1 cellular context compared by ENCODE assay signal in genomic region chr7:122482212-122482611, GRCh38.
TF ChIP-seq lines count a peak whose summit lies in the region.

No MANE protein-coding gene starts in this region.

TF ChIP-seq in HepG2, 621 proteins besides CTCF, POLR2A, EP300 and RAD21 (continued from another document):
- TF ChIP-seq, protein P1, sequence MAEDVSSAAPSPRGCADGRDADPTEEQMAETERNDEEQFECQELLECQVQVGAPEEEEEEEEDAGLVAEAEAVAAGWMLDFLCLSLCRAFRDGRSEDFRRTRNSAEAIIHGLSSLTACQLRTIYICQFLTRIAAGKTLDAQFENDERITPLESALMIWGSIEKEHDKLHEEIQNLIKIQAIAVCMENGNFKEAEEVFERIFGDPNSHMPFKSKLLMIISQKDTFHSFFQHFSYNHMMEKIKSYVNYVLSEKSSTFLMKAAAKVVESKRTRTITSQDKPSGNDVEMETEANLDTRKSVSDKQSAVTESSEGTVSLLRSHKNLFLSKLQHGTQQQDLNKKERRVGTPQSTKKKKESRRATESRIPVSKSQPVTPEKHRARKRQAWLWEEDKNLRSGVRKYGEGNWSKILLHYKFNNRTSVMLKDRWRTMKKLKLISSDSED (CRISPR knock-in tag; IDR thresholded peaks at IDR 0.05): no peak
